ENCODE assay signal across 1 cellular context in the genomic region with DNA sequence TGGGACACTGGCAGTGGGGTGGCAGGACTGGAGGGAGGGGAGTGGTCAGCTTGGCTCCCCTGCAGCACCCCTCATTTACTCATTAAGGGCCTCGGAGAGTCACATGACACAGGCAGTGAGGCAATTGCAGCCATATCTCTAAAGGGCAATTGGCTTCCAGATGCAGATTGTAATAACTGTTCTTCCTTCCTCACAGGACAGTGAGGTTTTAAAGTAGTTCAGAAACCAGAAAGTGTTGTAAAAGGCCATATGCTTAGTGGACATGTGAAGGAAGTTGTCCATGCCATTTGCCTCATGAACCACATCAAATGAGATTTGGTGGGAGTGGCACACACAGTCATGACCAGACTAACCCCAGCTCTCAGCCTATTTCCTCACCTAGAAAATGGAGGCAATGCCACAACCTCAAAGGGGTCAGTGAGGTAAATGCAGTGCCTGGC.
TF ChIP-seq lines count a peak whose summit lies in the region.

No MANE protein-coding gene starts in this region.

TF ChIP-seq in SK-N-SH treated with all-trans-retinoic acid at 6 μM for 48 hours, 23 proteins besides CTCF, POLR2A, EP300 and RAD21 (continued from another document):
- TF ChIP-seq, protein P1, sequence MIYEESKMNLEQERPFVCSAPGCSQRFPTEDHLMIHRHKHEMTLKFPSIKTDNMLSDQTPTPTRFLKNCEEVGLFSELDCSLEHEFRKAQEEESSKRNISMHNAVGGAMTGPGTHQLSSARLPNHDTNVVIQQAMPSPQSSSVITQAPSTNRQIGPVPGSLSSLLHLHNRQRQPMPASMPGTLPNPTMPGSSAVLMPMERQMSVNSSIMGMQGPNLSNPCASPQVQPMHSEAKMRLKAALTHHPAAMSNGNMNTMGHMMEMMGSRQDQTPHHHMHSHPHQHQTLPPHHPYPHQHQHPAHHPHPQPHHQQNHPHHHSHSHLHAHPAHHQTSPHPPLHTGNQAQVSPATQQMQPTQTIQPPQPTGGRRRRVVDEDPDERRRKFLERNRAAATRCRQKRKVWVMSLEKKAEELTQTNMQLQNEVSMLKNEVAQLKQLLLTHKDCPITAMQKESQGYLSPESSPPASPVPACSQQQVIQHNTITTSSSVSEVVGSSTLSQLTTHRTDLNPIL (CRISPR knock-in tag; IDR thresholded peaks at IDR 0.05; ENCODE audit: low read depth), result no peak
